ENCODE assay signal across 1 cellular context in the genomic region with DNA sequence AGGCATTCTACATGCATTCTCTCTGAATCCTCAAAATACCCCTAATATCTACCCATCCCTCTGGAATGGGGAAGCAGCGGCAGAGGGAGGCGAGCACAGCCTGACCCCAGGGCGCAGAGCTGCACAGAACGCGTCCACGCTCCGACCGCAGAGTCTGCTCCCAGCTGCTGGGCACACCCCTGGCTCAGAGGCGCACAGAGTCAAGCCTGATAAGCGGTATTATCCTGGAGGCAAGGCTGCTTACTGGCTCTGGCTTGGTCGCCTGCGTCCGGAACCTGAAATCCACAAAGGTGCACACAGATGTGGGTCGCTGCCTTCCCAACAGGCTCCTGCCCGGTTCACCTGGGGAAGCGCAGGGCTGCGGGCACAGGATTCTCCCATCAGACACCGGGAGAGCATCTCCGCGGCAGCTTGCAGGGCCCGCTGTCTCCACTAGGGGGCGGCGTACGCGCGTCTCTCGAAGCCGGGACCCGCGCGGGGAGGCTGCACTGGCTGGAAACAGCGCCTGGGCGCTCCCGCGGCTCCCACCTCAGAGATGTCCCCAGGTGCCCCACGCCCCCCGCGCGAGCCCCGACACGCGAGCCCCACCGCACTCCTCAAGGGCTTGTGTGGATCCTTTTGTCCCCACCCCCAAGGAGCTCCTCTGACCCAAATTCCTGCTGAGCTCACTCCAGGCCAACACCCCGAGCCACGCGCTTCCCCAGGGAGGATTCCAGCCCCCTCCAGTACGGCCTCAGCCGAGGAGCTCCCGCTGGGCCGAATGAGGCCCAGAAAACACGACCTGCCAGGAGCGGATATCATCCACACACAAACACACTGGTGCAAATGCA.
TF ChIP-seq lines count a peak whose summit lies in the region.

No MANE protein-coding gene starts in this region.

TF ChIP-seq in H1, 55 proteins besides CTCF, POLR2A, EP300 and RAD21:
- no peak for TF ChIP-seq CBX5 (IDR thresholded peaks at IDR 0.05; ENCODE audit: low read depth, low read length)
- peak; percentile 96 for TF ChIP-seq KDM1A (IDR thresholded peaks at IDR 0.05; ENCODE audit: borderline replicate concordance, low read length)
- TF ChIP-seq, protein P1, sequence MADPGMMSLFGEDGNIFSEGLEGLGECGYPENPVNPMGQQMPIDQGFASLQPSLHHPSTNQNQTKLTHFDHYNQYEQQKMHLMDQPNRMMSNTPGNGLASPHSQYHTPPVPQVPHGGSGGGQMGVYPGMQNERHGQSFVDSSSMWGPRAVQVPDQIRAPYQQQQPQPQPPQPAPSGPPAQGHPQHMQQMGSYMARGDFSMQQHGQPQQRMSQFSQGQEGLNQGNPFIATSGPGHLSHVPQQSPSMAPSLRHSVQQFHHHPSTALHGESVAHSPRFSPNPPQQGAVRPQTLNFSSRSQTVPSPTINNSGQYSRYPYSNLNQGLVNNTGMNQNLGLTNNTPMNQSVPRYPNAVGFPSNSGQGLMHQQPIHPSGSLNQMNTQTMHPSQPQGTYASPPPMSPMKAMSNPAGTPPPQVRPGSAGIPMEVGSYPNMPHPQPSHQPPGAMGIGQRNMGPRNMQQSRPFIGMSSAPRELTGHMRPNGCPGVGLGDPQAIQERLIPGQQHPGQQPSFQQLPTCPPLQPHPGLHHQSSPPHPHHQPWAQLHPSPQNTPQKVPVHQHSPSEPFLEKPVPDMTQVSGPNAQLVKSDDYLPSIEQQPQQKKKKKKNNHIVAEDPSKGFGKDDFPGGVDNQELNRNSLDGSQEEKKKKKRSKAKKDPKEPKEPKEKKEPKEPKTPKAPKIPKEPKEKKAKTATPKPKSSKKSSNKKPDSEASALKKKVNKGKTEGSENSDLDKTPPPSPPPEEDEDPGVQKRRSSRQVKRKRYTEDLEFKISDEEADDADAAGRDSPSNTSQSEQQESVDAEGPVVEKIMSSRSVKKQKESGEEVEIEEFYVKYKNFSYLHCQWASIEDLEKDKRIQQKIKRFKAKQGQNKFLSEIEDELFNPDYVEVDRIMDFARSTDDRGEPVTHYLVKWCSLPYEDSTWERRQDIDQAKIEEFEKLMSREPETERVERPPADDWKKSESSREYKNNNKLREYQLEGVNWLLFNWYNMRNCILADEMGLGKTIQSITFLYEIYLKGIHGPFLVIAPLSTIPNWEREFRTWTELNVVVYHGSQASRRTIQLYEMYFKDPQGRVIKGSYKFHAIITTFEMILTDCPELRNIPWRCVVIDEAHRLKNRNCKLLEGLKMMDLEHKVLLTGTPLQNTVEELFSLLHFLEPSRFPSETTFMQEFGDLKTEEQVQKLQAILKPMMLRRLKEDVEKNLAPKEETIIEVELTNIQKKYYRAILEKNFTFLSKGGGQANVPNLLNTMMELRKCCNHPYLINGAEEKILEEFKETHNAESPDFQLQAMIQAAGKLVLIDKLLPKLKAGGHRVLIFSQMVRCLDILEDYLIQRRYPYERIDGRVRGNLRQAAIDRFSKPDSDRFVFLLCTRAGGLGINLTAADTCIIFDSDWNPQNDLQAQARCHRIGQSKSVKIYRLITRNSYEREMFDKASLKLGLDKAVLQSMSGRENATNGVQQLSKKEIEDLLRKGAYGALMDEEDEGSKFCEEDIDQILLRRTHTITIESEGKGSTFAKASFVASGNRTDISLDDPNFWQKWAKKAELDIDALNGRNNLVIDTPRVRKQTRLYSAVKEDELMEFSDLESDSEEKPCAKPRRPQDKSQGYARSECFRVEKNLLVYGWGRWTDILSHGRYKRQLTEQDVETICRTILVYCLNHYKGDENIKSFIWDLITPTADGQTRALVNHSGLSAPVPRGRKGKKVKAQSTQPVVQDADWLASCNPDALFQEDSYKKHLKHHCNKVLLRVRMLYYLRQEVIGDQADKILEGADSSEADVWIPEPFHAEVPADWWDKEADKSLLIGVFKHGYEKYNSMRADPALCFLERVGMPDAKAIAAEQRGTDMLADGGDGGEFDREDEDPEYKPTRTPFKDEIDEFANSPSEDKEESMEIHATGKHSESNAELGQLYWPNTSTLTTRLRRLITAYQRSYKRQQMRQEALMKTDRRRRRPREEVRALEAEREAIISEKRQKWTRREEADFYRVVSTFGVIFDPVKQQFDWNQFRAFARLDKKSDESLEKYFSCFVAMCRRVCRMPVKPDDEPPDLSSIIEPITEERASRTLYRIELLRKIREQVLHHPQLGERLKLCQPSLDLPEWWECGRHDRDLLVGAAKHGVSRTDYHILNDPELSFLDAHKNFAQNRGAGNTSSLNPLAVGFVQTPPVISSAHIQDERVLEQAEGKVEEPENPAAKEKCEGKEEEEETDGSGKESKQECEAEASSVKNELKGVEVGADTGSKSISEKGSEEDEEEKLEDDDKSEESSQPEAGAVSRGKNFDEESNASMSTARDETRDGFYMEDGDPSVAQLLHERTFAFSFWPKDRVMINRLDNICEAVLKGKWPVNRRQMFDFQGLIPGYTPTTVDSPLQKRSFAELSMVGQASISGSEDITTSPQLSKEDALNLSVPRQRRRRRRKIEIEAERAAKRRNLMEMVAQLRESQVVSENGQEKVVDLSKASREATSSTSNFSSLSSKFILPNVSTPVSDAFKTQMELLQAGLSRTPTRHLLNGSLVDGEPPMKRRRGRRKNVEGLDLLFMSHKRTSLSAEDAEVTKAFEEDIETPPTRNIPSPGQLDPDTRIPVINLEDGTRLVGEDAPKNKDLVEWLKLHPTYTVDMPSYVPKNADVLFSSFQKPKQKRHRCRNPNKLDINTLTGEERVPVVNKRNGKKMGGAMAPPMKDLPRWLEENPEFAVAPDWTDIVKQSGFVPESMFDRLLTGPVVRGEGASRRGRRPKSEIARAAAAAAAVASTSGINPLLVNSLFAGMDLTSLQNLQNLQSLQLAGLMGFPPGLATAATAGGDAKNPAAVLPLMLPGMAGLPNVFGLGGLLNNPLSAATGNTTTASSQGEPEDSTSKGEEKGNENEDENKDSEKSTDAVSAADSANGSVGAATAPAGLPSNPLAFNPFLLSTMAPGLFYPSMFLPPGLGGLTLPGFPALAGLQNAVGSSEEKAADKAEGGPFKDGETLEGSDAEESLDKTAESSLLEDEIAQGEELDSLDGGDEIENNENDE (IDR thresholded peaks at IDR 0.05; ENCODE audit: insufficient replicate concordance, low read length), result no peak
- TF ChIP-seq HDAC2 (IDR thresholded peaks at IDR 0.05; ENCODE audit: borderline replicate concordance in 1 of 2, low read depth in 2 of 2, low read length in 2 of 2), result peak; percentile 14 to 77; a peak in 2 of 4 replicates
- no peak for TF ChIP-seq SIRT6 (IDR thresholded peaks at IDR 0.05; ENCODE audit: low read length)
- TF ChIP-seq CTBP2 (IDR thresholded peaks at IDR 0.05; ENCODE audit: borderline replicate concordance, insufficient read depth, insufficient read length, low read length), result peak; percentile 88
- peak; percentile 75 for TF ChIP-seq YY1 (IDR thresholded peaks at IDR 0.05; ENCODE audit: low read depth, low read length)
- TF ChIP-seq, protein P2, sequence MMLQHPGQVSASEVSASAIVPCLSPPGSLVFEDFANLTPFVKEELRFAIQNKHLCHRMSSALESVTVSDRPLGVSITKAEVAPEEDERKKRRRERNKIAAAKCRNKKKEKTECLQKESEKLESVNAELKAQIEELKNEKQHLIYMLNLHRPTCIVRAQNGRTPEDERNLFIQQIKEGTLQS (IDR thresholded peaks at IDR 0.05; ENCODE audit: insufficient read depth, low read depth, low read length), result peak; percentile 23; the same call in 1 of the 2 replicates
